ENCODE assay signal across 1 cellular context in genomic region chr1:42766723-42767509, GRCh38.
TF ChIP-seq lines count a peak whose summit lies in the region.

Gene C1orf50, plus strand, starts transcription at chr1:42767249. Its CDS starts 63 bp downstream, at chr1:42767312.
A gene with protein sequence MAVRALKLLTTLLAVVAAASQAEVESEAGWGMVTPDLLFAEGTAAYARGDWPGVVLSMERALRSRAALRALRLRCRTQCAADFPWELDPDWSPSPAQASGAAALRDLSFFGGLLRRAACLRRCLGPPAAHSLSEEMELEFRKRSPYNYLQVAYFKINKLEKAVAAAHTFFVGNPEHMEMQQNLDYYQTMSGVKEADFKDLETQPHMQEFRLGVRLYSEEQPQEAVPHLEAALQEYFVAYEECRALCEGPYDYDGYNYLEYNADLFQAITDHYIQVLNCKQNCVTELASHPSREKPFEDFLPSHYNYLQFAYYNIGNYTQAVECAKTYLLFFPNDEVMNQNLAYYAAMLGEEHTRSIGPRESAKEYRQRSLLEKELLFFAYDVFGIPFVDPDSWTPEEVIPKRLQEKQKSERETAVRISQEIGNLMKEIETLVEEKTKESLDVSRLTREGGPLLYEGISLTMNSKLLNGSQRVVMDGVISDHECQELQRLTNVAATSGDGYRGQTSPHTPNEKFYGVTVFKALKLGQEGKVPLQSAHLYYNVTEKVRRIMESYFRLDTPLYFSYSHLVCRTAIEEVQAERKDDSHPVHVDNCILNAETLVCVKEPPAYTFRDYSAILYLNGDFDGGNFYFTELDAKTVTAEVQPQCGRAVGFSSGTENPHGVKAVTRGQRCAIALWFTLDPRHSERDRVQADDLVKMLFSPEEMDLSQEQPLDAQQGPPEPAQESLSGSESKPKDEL (minus strand): TSS chr1:42767028. CDS start chr1:42766971, 57 bp downstream.

TF ChIP-seq in HepG2, 621 proteins besides CTCF, POLR2A, EP300 and RAD21 (continued from another document and continues in another):
- TF ChIP-seq, protein P1, sequence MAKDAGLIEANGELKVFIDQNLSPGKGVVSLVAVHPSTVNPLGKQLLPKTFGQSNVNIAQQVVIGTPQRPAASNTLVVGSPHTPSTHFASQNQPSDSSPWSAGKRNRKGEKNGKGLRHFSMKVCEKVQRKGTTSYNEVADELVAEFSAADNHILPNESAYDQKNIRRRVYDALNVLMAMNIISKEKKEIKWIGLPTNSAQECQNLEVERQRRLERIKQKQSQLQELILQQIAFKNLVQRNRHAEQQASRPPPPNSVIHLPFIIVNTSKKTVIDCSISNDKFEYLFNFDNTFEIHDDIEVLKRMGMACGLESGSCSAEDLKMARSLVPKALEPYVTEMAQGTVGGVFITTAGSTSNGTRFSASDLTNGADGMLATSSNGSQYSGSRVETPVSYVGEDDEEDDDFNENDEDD (CRISPR knock-in tag; IDR thresholded peaks at IDR 0.05; ENCODE audit: borderline replicate concordance), result peak; percentile 22; the same call in 1 of the 2 replicates
- TF ChIP-seq SIX4 (CRISPR knock-in tag; IDR thresholded peaks at IDR 0.05), result no peak
- TF ChIP-seq MAX (IDR thresholded peaks at IDR 0.05), result no peak; the same call in none of the 2 replicates
- peak; percentile 68; the same call in 1 of the 2 replicates for TF ChIP-seq DMAP1 (CRISPR knock-in tag; IDR thresholded peaks at IDR 0.05)
- peak; percentile 46; the same call in 1 of the 2 replicates for TF ChIP-seq LBX2 (CRISPR knock-in tag; IDR thresholded peaks at IDR 0.05; ENCODE audit: borderline replicate concordance)
- peak; percentile 61; the same call in 1 of the 2 replicates for TF ChIP-seq ZNF557 (CRISPR knock-in tag; IDR thresholded peaks at IDR 0.05)
- peak; percentile 12 for TF ChIP-seq ZNF331 (CRISPR knock-in tag; IDR thresholded peaks at IDR 0.05)
- no peak for TF ChIP-seq ZNF720 (CRISPR knock-in tag; IDR thresholded peaks at IDR 0.05)
- 0 out of 2 replicates have a peak, but pooled peaks have one; percentile 79 for TF ChIP-seq PREB (CRISPR knock-in tag; IDR thresholded peaks at IDR 0.05)
- TF ChIP-seq ZBTB14 (CRISPR knock-in tag; IDR thresholded peaks at IDR 0.05), result peak; percentile 46; the same call in 1 of the 2 replicates
- no peak for TF ChIP-seq SOX6 (IDR thresholded peaks at IDR 0.05)
- peak; percentile 37; the same call in 1 of the 2 replicates for TF ChIP-seq SOX6 (CRISPR knock-in tag; IDR thresholded peaks at IDR 0.05)
- no peak for TF ChIP-seq TEAD3 (CRISPR knock-in tag; optimal IDR thresholded peaks at IDR 0.05; ENCODE audit: borderline replicate concordance)
- no peak for TF ChIP-seq U2AF1 (optimal IDR thresholded peaks at IDR 0.05; ENCODE audit: low read depth, low read length)
- 0 out of 2 replicates have a peak, but pooled peaks have one; percentile 23 for TF ChIP-seq TEAD2 (CRISPR knock-in tag; IDR thresholded peaks at IDR 0.05)
- no peak for TF ChIP-seq ZNF17 (CRISPR knock-in tag; IDR thresholded peaks at IDR 0.05)
- no peak for TF ChIP-seq IKZF4 (CRISPR knock-in tag; IDR thresholded peaks at IDR 0.05; ENCODE audit: borderline replicate concordance, low read depth, not compliant biosample characterization)
- TF ChIP-seq ZNF44 (CRISPR knock-in tag; IDR thresholded peaks at IDR 0.05), result no peak
- TF ChIP-seq ZNF18 (CRISPR knock-in tag; IDR thresholded peaks at IDR 0.05; ENCODE audit: insufficient replicate concordance), result no peak
- TF ChIP-seq, protein P2, sequence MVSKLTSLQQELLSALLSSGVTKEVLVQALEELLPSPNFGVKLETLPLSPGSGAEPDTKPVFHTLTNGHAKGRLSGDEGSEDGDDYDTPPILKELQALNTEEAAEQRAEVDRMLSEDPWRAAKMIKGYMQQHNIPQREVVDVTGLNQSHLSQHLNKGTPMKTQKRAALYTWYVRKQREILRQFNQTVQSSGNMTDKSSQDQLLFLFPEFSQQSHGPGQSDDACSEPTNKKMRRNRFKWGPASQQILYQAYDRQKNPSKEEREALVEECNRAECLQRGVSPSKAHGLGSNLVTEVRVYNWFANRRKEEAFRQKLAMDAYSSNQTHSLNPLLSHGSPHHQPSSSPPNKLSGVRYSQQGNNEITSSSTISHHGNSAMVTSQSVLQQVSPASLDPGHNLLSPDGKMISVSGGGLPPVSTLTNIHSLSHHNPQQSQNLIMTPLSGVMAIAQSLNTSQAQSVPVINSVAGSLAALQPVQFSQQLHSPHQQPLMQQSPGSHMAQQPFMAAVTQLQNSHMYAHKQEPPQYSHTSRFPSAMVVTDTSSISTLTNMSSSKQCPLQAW (CRISPR knock-in tag; IDR thresholded peaks at IDR 0.05), result peak; percentile 62
- TF ChIP-seq ZNF772 (CRISPR knock-in tag; IDR thresholded peaks at IDR 0.05), result peak; percentile 84
- TF ChIP-seq ZBED4 (CRISPR knock-in tag; IDR thresholded peaks at IDR 0.05; ENCODE audit: borderline replicate concordance), result no peak
- peak; percentile 79; the same call in 1 of the 2 replicates for TF ChIP-seq SP4 (CRISPR knock-in tag; IDR thresholded peaks at IDR 0.05)
- peak; percentile 61; the same call in 1 of the 2 replicates for TF ChIP-seq REPIN1 (CRISPR knock-in tag; IDR thresholded peaks at IDR 0.05; ENCODE audit: borderline replicate concordance, low read depth)
- TF ChIP-seq, protein P3, sequence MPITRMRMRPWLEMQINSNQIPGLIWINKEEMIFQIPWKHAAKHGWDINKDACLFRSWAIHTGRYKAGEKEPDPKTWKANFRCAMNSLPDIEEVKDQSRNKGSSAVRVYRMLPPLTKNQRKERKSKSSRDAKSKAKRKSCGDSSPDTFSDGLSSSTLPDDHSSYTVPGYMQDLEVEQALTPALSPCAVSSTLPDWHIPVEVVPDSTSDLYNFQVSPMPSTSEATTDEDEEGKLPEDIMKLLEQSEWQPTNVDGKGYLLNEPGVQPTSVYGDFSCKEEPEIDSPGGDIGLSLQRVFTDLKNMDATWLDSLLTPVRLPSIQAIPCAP (CRISPR knock-in tag; IDR thresholded peaks at IDR 0.05; ENCODE audit: low read depth), result 0 out of 2 replicates have a peak, but pooled peaks have one; percentile 52
- TF ChIP-seq NBN (conservative IDR thresholded peaks at IDR 0.05), result no peak
- TF ChIP-seq ZNF282 (IDR thresholded peaks at IDR 0.05; ENCODE audit: partially characterized antibody), result no peak
- peak; percentile 37; the same call in 1 of the 2 replicates for TF ChIP-seq ZNF777 (CRISPR knock-in tag; IDR thresholded peaks at IDR 0.05)
- no peak; the same call in 1 of the 2 replicates for TF ChIP-seq ZNF569 (CRISPR knock-in tag; IDR thresholded peaks at IDR 0.05; ENCODE audit: borderline replicate concordance)
- no peak for TF ChIP-seq RFXANK (CRISPR knock-in tag; IDR thresholded peaks at IDR 0.05)
- peak; percentile 72; the same call in 1 of the 2 replicates for TF ChIP-seq ZNF451 (CRISPR knock-in tag; IDR thresholded peaks at IDR 0.05)
- peak; percentile 42; the same call in 1 of the 2 replicates for TF ChIP-seq KDM5A (IDR thresholded peaks at IDR 0.05; ENCODE audit: borderline replicate concordance, low read length)
- peak; percentile 74; the same call in 1 of the 2 replicates for TF ChIP-seq SIN3A (IDR thresholded peaks at IDR 0.05; ENCODE audit: borderline replicate concordance, low read depth, low read length)
- TF ChIP-seq RXRB (CRISPR knock-in tag; IDR thresholded peaks at IDR 0.05; ENCODE audit: borderline replicate concordance), result 0 out of 2 replicates have a peak, but pooled peaks have one; percentile 45
- 0 out of 2 replicates have a peak, but pooled peaks have one; percentile 73 for TF ChIP-seq ZNF691 (CRISPR knock-in tag; IDR thresholded peaks at IDR 0.05; ENCODE audit: borderline replicate concordance, low read depth)
- 0 out of 2 replicates have a peak, but pooled peaks have one; percentile 80 for TF ChIP-seq ETV6 (CRISPR knock-in tag; conservative IDR thresholded peaks at IDR 0.05)
- TF ChIP-seq ZNF549 (CRISPR knock-in tag; IDR thresholded peaks at IDR 0.05), result no peak; the same call in 1 of the 2 replicates
- 0 out of 2 replicates have a peak, but pooled peaks have one; percentile 46 for TF ChIP-seq ZNF790 (CRISPR knock-in tag; IDR thresholded peaks at IDR 0.05; ENCODE audit: borderline replicate concordance)
- TF ChIP-seq MLX (CRISPR knock-in tag; IDR thresholded peaks at IDR 0.05), result no peak
- peak; percentile 48 for TF ChIP-seq SP5 (CRISPR knock-in tag; IDR thresholded peaks at IDR 0.05; ENCODE audit: borderline replicate concordance, low read depth)
- 0 out of 2 replicates have a peak, but pooled peaks have one; percentile 73 for TF ChIP-seq ZNF816 (CRISPR knock-in tag; IDR thresholded peaks at IDR 0.05; ENCODE audit: borderline replicate concordance)
- no peak for TF ChIP-seq ZNF775 (CRISPR knock-in tag; IDR thresholded peaks at IDR 0.05; ENCODE audit: borderline replicate concordance)
- TF ChIP-seq NFKB2 (CRISPR knock-in tag; IDR thresholded peaks at IDR 0.05; ENCODE audit: borderline replicate concordance), result peak; percentile 78
